ENCODE assay signal across 1 cellular context in the genomic region with DNA sequence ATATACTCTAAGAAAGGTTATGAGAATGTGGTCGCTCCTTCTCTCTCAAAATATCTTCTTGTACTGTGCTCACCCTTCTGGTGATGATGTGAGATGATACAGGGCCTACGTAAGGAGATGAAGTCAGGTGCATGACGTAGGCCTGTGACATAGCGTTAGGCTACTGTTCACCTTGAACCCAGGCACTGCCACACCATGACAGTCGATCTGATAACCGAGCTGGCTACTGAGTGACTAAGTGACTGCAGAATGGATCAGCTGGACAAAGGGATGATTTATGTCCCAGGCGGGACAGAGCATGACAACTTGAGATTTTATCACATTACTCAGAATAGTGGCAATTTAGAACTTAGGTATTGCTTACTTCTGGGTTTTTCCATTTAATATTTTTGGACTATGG.
TF ChIP-seq lines count a peak whose summit lies in the region.

No MANE protein-coding gene starts in this region.

TF ChIP-seq in H1, 55 proteins besides CTCF, POLR2A, EP300 and RAD21:
- TF ChIP-seq RNF2 (IDR thresholded peaks at IDR 0.05; ENCODE audit: borderline replicate concordance, low read depth, low read length, missing control alignments, poor library complexity, severe bottlenecking) (no peak), CREB1 (IDR thresholded peaks at IDR 0.05) (no peak), SRF (IDR thresholded peaks at IDR 0.05; ENCODE audit: low read depth, low read length) (no peak), NANOG (IDR thresholded peaks at IDR 0.05; ENCODE audit: insufficient read depth, low read depth, low read length, poor library complexity, severe bottlenecking) (no peak), FOSL1 (IDR thresholded peaks at IDR 0.05; ENCODE audit: insufficient read depth, low read depth, low read length) (no peak), SIX5 (IDR thresholded peaks at IDR 0.05; ENCODE audit: low read depth, low read length) (no peak)
- TF ChIP-seq, protein P1, sequence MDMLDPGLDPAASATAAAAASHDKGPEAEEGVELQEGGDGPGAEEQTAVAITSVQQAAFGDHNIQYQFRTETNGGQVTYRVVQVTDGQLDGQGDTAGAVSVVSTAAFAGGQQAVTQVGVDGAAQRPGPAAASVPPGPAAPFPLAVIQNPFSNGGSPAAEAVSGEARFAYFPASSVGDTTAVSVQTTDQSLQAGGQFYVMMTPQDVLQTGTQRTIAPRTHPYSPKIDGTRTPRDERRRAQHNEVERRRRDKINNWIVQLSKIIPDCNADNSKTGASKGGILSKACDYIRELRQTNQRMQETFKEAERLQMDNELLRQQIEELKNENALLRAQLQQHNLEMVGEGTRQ (IDR thresholded peaks at IDR 0.05; ENCODE audit: low read length): no peak
- TF ChIP-seq, protein P2, sequence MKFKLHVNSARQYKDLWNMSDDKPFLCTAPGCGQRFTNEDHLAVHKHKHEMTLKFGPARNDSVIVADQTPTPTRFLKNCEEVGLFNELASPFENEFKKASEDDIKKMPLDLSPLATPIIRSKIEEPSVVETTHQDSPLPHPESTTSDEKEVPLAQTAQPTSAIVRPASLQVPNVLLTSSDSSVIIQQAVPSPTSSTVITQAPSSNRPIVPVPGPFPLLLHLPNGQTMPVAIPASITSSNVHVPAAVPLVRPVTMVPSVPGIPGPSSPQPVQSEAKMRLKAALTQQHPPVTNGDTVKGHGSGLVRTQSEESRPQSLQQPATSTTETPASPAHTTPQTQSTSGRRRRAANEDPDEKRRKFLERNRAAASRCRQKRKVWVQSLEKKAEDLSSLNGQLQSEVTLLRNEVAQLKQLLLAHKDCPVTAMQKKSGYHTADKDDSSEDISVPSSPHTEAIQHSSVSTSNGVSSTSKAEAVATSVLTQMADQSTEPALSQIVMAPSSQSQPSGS (IDR thresholded peaks at IDR 0.05; ENCODE audit: low read length): no peak
